In the genomic region with DNA sequence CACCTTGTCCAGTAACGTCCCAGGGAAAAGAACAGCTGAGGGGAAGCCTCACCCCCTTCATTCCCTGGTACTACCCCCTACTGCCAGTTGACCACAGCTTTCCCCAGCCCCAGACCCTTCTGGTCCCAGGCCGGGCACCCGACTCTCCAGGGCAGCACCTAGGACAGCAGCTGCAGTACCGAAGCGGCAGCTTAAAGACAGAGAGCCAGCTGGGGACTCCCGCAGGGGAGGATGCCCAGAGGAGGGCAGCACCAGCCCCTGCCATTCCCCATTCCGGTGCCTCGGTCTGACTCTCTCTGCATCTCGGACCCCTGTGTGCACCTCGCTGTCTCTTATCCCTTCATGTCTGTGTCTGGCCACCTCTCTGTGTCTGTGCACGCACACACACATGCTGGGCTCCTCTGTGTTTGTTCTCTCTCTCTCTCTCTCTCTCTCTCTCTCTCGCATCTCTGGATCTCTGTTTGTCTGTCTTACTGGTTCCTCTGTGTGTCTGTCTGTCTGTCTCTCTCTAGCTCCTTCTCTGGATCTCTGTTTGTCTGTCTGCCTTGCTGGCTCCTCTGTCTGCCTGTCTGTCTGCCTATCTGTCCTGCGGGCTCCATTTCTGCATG, we compare ENCODE assay signal across 8 cellular contexts. TPM values are rescaled to one million over a fixed set of nuclear protein-coding genes. Genes with fewer than 3 reads are reported as not detected.
DNase-seq lines count a peak whose midpoint lies in the region; ATAC-seq and TF ChIP-seq lines count a peak whose summit lies in the region.

No MANE protein-coding gene starts in this region.

- peaks cover 75% of the 10 kb centered on the region for H3K4me1 Mint-ChIP-seq in activated CD4-positive, alpha-beta T cell treated with anti-CD3 and anti-CD28 coated beads, Interleukin-2, amount 10 ng/mL, durations not matched to agents 24 days and 14 days

- H3K36me3 ChIP-seq in BE2C (peaks cover 30% of the 10 kb centered on the region), mucosa of stomach (ENCODE audit: control insufficient read depth, insufficient read depth, low read length) (no peaks in the 10 kb centered on the region)

- H3K9me3 Mint-ChIP-seq in activated CD4-positive, alpha-beta T cell treated with anti-CD3 and anti-CD28 coated beads, Interleukin-2, amount 10 ng/mL, durations not matched to agents 24 days and 14 days = no peaks in the 10 kb centered on the region

- H3K4me1 ChIP-seq in BE2C = peaks cover 60% of the 10 kb centered on the region
- H3K4me1 ChIP-seq in mucosa of stomach (ENCODE audit: control insufficient read depth, insufficient read depth, low read length) = peaks cover 31% of the 10 kb centered on the region

- DNase-seq in BE2C (peak; percentile 75), NCI-H1436 treated with DMSO at 0.1 percent for 48 hours (lab: John Stamatoyannopoulos, UW) (peak; percentile 23), LoVo (ENCODE audit: low spot score) (no peak)
- peak; percentile 92 for DNase-seq in activated CD4-positive, alpha-beta T cell treated with anti-CD3 and anti-CD28 coated beads, Interleukin-2, amount 10 ng/mL, durations not matched to agents 24 days and 14 days
- DNase-seq in effector CD8-positive, alpha-beta T cell (lab: John Stamatoyannopoulos, UW) = peak; percentile 31

- H3K4me3 ChIP-seq in BE2C (ENCODE audit: low read depth, low read length) = peak overlapping the region; percentile 66
- no peak overlapping the region for H3K4me3 ChIP-seq in mucosa of stomach (ENCODE audit: low read length)

- peak; percentile 52 for ATAC-seq in GM19438 (IDR thresholded peaks at IDR 0.05; ENCODE audit: low read depth, unreplicated experiment)
- no peak for ATAC-seq in HG02981 (IDR thresholded peaks at IDR 0.05; ENCODE audit: unreplicated experiment)

- H3K9me3 ChIP-seq in BE2C = no peaks in the 10 kb centered on the region
- H3K9me3 ChIP-seq in mucosa of stomach (ENCODE audit: control insufficient read depth, low read length) = no peaks in the 10 kb centered on the region

- intact Hi-C loops in activated CD4-positive, alpha-beta T cell treated with anti-CD3 and anti-CD28 coated beads, Interleukin-2, amount 10 ng/mL, durations not matched to agents 24 days and 14 days (cut with micrococcal nuclease) = loop anchor here (1.0 to 5.0 kb wide), 2 partner anchors 90 to 275 kb away; partner anchors contain the start of genes NCAPD3 and VPS26B

- H3K9ac ChIP-seq in mucosa of stomach (ENCODE audit: low read length) = peak overlapping the region; percentile 15

- H3K36me3 Mint-ChIP-seq in activated CD4-positive, alpha-beta T cell treated with anti-CD3 and anti-CD28 coated beads, Interleukin-2, amount 10 ng/mL, durations not matched to agents 24 days and 14 days (ENCODE audit: low read depth) = peaks cover 25% of the 10 kb centered on the region

- TF ChIP-seq CTCF in BE2C (IDR thresholded peaks at IDR 0.05; ENCODE audit: low read depth, low read length) = peak; percentile 48

- H3K27me3 ChIP-seq in BE2C (no peaks in the 10 kb centered on the region), mucosa of stomach (ENCODE audit: control insufficient read depth, insufficient read depth, low read length) (peaks cover 35% of the 10 kb centered on the region)

- peak overlapping the region; percentile 97 for H3K27ac Mint-ChIP-seq in activated CD4-positive, alpha-beta T cell treated with anti-CD3 and anti-CD28 coated beads, Interleukin-2, amount 10 ng/mL, durations not matched to agents 24 days and 14 days

- peak overlapping the region; percentile 88 for H3K4me3 Mint-ChIP-seq in activated CD4-positive, alpha-beta T cell treated with anti-CD3 and anti-CD28 coated beads, Interleukin-2, amount 10 ng/mL, durations not matched to agents 24 days and 14 days

- H3K27me3 Mint-ChIP-seq in activated CD4-positive, alpha-beta T cell treated with anti-CD3 and anti-CD28 coated beads, Interleukin-2, amount 10 ng/mL, durations not matched to agents 24 days and 14 days = no peaks in the 10 kb centered on the region

RNA-seq across cellular contexts. Expression of gene IGSF9B, which starts 9.4 kb away (rescaled TPM):
- 112 TPM for polyA plus RNA-seq in BE2C (2012; ENCODE audit: insufficient read depth, insufficient read length, low read depth)
- 90.5 and 91.8 TPM in 2 replicates for total RNA-seq in activated CD4-positive, alpha-beta T cell treated with anti-CD3 and anti-CD28 coated beads, Interleukin-2, amount 10 ng/mL, durations not matched to agents 24 days and 14 days
